ENCODE assay signal across 15 cellular contexts in genomic region chr13:102900193-102900608, GRCh38. TPM values are rescaled to one million over a fixed set of nuclear protein-coding genes. Genes with fewer than 3 reads are reported as not detected.
DNase-seq lines count a peak whose midpoint lies in the region; ATAC-seq and TF ChIP-seq lines count a peak whose summit lies in the region.
"Had no signal": no experiment of that assay in that cellular context is flagged by ENCODE, and none has a peak within 500 bp of the region (broad histone marks: within the 10 kb centered on the region; RNA-seq: fewer than 3 reads in every experiment).

No MANE protein-coding gene starts in this region.

- no peak overlapping the region for H3K4me3 Mint-ChIP-seq in nephron progenitor cell
- H3K4me3 Mint-ChIP-seq: H9, IgD-negative memory B cell had no signal

- no peaks in the 10 kb centered on the region for H3K9me3 ChIP-seq in right lobe of liver

- peak; percentile 27 to 62 (median 34) for ATAC-seq in right lobe of liver
- ATAC-seq in omental fat pad (ENCODE audit: low FRiP score): no peak

- H3K36me3 Mint-ChIP-seq in nephron progenitor cell (ENCODE audit: low read depth): no peaks in the 10 kb centered on the region

- H3K9me3 Mint-ChIP-seq in nephron progenitor cell: no peaks in the 10 kb centered on the region
- H3K9me3 Mint-ChIP-seq: H9, IgD-negative memory B cell had no signal

- intact Hi-C loops in right lobe of liver (cut with DNase I): no loop called here

- H3K4me3 ChIP-seq in right lobe of liver: no peak overlapping the region

- no peaks in the 10 kb centered on the region for H3K27me3 Mint-ChIP-seq in nephron progenitor cell (ENCODE audit: low read depth, poor library complexity)
- H3K27me3 Mint-ChIP-seq: IgD-negative memory B cell had no signal

- H3K27me3 ChIP-seq in right lobe of liver: no peaks in the 10 kb centered on the region

- H3K36me3 ChIP-seq in right lobe of liver: no peaks in the 10 kb centered on the region

- WGBS in right lobe of liver (ENCODE audit: insufficient coverage, low coverage, low lambda C conversion rate, missing lambda C conversion rate): 24% methylated on average over 4 of the region's 4 CpGs

- no peak for TF ChIP-seq CTCF in right lobe of liver (IDR thresholded peaks at IDR 0.05)
- TF ChIP-seq CTCF in omental fat pad (IDR thresholded peaks at IDR 0.05): no peak
- no peak for TF ChIP-seq CTCF in nephron progenitor cell (IDR thresholded peaks at IDR 0.05)

- peak overlapping the region in 2 of 3 donors; percentile 10 to 22 for H3K27ac ChIP-seq in right lobe of liver
- H3K27ac ChIP-seq: C4-2B had no signal

- DNase-seq in COR-L47 (lab: John Stamatoyannopoulos, UW) (peak; percentile 17), HT-29 (ENCODE audit: low spot score) (peak; percentile 73), NCI-H748 treated with DMSO at 0.1 percent for 48 hours (lab: John Stamatoyannopoulos, UW) (peak; percentile 50), right lobe of liver (no peak), omental fat pad (ENCODE audit: low spot score) (no peak), KG1 (lab: John Stamatoyannopoulos, UW) (no peak), nephron progenitor cell (no peak)
- DNase-seq: EL, H9, NCI-H1436 treated with DMSO at 0.1 percent for 48 hours, NCI-H2081 treated with DMSO at 0.1 percent for 48 hours, NCI-H226, NCI-H774 had no signal

- peaks cover 21% of the 10 kb centered on the region for H3K4me1 Mint-ChIP-seq in nephron progenitor cell

- no peak overlapping the region for H3K27ac Mint-ChIP-seq in nephron progenitor cell
- H3K27ac Mint-ChIP-seq: H9, IgD-negative memory B cell had no signal

- no peak for TF ChIP-seq POLR2A in right lobe of liver (IDR thresholded peaks at IDR 0.05)

- H3K4me1 ChIP-seq in right lobe of liver: peaks cover 0 to 52% (median 12%) of the 10 kb centered on the region in 4 donors

RNA-seq across cellular contexts. Expression of gene ERCC5, which starts 54.4 kb away (rescaled TPM):
- total RNA-seq in HT-29 (2014; rRNA removed; shearing (Covaris generic)): 33.1 and 33.8 TPM in 2 replicates
- total RNA-seq in right lobe of liver (10 to 100 TPM; 21.6 to 47.4 (median 29.2) TPM), omental fat pad (10 to 100 TPM; 42.5 to 81.8 (median 68.3) TPM)

Comparison
In these comparisons a context has a peak if more than half of its experiments do, and no peak if none do; other contexts are left out.
1. DNase-seq: peak in COR-L47 (single experiment), HT-29 (single experiment) and NCI-H748 treated with DMSO at 0.1 percent for 48 hours (single experiment); none in right lobe of liver (0 of 3), omental fat pad (single experiment), KG1 (single experiment) and nephron progenitor cell (single experiment).